Comparison of ENCODE assay signal across 8 cellular contexts in the genomic region with DNA sequence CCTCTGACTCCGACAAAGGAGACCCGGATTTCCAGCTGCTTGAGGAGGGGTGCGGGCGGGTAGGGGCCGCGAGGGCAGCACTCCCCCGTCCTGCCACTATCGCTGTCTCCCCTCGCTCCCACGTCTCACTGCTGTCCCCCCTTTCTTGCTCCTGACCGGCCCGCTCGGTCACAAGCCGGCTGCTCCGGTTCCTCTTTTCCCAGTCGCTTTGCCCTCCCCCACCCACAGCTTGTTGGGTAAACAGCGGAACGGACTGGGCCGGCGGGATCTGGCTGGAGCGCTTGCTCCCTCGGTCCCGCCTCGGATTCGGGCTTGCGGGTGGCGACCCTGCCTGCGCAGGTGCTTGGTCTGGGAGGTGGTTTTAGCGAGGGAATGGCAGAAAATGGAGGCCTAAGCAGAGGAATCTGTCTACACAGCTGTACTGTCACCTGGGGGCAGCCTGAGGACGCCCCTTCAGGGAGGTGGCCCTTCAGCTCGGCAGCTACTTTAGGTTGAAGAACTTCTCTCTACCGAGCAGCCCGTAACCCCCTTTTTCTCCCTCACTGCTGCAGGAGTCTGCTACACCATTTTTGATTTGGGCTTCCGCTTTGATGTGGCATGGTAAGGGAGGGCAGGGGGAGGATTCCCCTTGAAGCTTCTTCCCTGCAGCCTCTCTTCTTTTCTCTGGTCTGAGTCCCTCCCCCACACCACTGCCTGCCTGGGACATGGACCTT. TPM values are rescaled to one million over a fixed set of nuclear protein-coding genes. Genes with fewer than 3 reads are reported as not detected.
DNase-seq lines count a peak whose midpoint lies in the region; ATAC-seq lines count a peak whose summit lies in the region.

No MANE protein-coding gene starts in this region.

- peaks cover 59% of the 10 kb centered on the region for H3K4me1 Mint-ChIP-seq in activated CD8-positive, alpha-beta T cell treated with anti-CD3 and anti-CD28 coated beads, Interleukin-2, amount 10 ng/mL, durations not matched to agents 7 days and 5 days (ENCODE audit: low read depth)
- H3K4me1 Mint-ChIP-seq in natural killer cell treated with Interleukin-12 subunit alpha and Interleukin-12 subunit beta and Interleukin-15 and Interleukin-18, amount 100 ng/mL, for 72 hours (ENCODE audit: low read depth in 2 of 2), result peaks cover 49 to 57% of the 10 kb centered on the region in 2 donors

- CTCF ChIA-PET in activated CD8-positive, alpha-beta T cell treated with anti-CD3 and anti-CD28 coated beads, Interleukin-2, amount 10 ng/mL, durations not matched to agents 7 days and 5 days (lab: Charles Lee), result interaction anchor here (0.9 to 3.1 kb wide), 9 partner anchors 13 to 211 kb away, joined by 3 to 13 read pairs (median 5); partner anchors contain the start of gene ARTN

- peak overlapping the region; percentile 89 for H3K27ac Mint-ChIP-seq in activated CD8-positive, alpha-beta T cell treated with anti-CD3 and anti-CD28 coated beads, Interleukin-2, amount 10 ng/mL, durations not matched to agents 7 days and 5 days
- peak overlapping the region; percentile 30 to 91 for H3K27ac Mint-ChIP-seq in natural killer cell treated with Interleukin-12 subunit alpha and Interleukin-12 subunit beta and Interleukin-15 and Interleukin-18, amount 100 ng/mL, for 72 hours

- peaks cover 45% of the 10 kb centered on the region for H3K36me3 Mint-ChIP-seq in activated CD8-positive, alpha-beta T cell treated with anti-CD3 and anti-CD28 coated beads, Interleukin-2, amount 10 ng/mL, durations not matched to agents 7 days and 5 days (ENCODE audit: low read depth)
- H3K36me3 Mint-ChIP-seq in natural killer cell treated with Interleukin-12 subunit alpha and Interleukin-12 subunit beta and Interleukin-15 and Interleukin-18, amount 100 ng/mL, for 72 hours, result peaks cover 19% of the 10 kb centered on the region

- no peak overlapping the region for H2AFZ ChIP-seq in Karpas-422 (ENCODE audit: low read length)

- no peaks in the 10 kb centered on the region for H3K9me3 Mint-ChIP-seq in activated CD8-positive, alpha-beta T cell treated with anti-CD3 and anti-CD28 coated beads, Interleukin-2, amount 10 ng/mL, durations not matched to agents 7 days and 5 days (ENCODE audit: insufficient read depth)
- H3K9me3 Mint-ChIP-seq in natural killer cell treated with Interleukin-12 subunit alpha and Interleukin-12 subunit beta and Interleukin-15 and Interleukin-18, amount 100 ng/mL, for 72 hours, result no peaks in the 10 kb centered on the region

- peaks cover 59% of the 10 kb centered on the region for H3K4me1 ChIP-seq in Karpas-422 (ENCODE audit: low read length)

- H3K27me3 ChIP-seq in Karpas-422 (ENCODE audit: low read length), result no peaks in the 10 kb centered on the region

- H3K27ac ChIP-seq in Karpas-422 (ENCODE audit: low read length), result peak overlapping the region; percentile 81

- no peaks in the 10 kb centered on the region for H3K9me3 ChIP-seq in Karpas-422 (ENCODE audit: low read length)

- peak overlapping the region; percentile 100 for H3K9ac ChIP-seq in Karpas-422 (ENCODE audit: low read length)

- H3K4me3 ChIP-seq in Karpas-422 (ENCODE audit: low read length), result peak overlapping the region; percentile 92

- peak overlapping the region; percentile 85 for H3K4me2 ChIP-seq in Karpas-422 (ENCODE audit: low read depth, low read length, poor library complexity, severe bottlenecking)

- H4K20me1 ChIP-seq in Karpas-422 (ENCODE audit: insufficient read depth, low read depth, low read length), result peaks cover 18% of the 10 kb centered on the region

- ATAC-seq in activated CD8-positive, alpha-beta T cell treated with anti-CD3 and anti-CD28 coated beads, Interleukin-2, amount 10 ng/mL, durations not matched to agents 7 days and 5 days, result peak; percentile 11
- ATAC-seq in natural killer cell treated with Interleukin-12 subunit alpha and Interleukin-12 subunit beta and Interleukin-15 and Interleukin-18, amount 100 ng/mL, for 72 hours, result no peak
- ATAC-seq in GM21576 (IDR thresholded peaks at IDR 0.05; ENCODE audit: unreplicated experiment), result no peak

- POLR2A ChIA-PET in activated CD8-positive, alpha-beta T cell treated with anti-CD3 and anti-CD28 coated beads, Interleukin-2, amount 10 ng/mL, durations not matched to agents 7 days and 5 days (lab: Charles Lee), result interaction anchor here (1.0 to 1.7 kb wide), 8 partner anchors 9 to 326 kb away, joined by 3 to 6 read pairs (median 4); partner anchors contain the start of genes KDM4A and ST3GAL3

- no peaks in the 10 kb centered on the region for H3K9me2 ChIP-seq in Karpas-422 (replicated peaks; ENCODE audit: insufficient read depth, low read length)

- peaks cover 65% of the 10 kb centered on the region for H3K79me2 ChIP-seq in Karpas-422 (ENCODE audit: low read length)

- H3K27me3 Mint-ChIP-seq in activated CD8-positive, alpha-beta T cell treated with anti-CD3 and anti-CD28 coated beads, Interleukin-2, amount 10 ng/mL, durations not matched to agents 7 days and 5 days (ENCODE audit: low read depth), result no peaks in the 10 kb centered on the region
- H3K27me3 Mint-ChIP-seq in natural killer cell treated with Interleukin-12 subunit alpha and Interleukin-12 subunit beta and Interleukin-15 and Interleukin-18, amount 100 ng/mL, for 72 hours, result no peaks in the 10 kb centered on the region

- DNase-seq in NCI-H748 (lab: John Stamatoyannopoulos, UW; ENCODE audit: unreplicated experiment) (peak; percentile 55), NCI-H748 treated with DMSO at 0.1 percent for 48 hours (lab: John Stamatoyannopoulos, UW) (no peak), Karpas-422 (peak; percentile 86), fibroblast of peridontal ligament (ENCODE audit: extremely low read depth) (peak; percentile 15), NCI-H226 (no peak)
- peak; percentile 58 for DNase-seq in activated CD8-positive, alpha-beta T cell treated with anti-CD3 and anti-CD28 coated beads, Interleukin-2, amount 10 ng/mL, durations not matched to agents 7 days and 5 days
- no peak for DNase-seq in natural killer cell treated with Interleukin-12 subunit alpha and Interleukin-12 subunit beta and Interleukin-15 and Interleukin-18, amount 100 ng/mL, for 72 hours (ENCODE audit: low spot score)

- peaks cover 28% of the 10 kb centered on the region; the same call in 1 of the 2 replicates for H3K36me3 ChIP-seq in Karpas-422 (ENCODE audit: insufficient read depth, low read length)

- peak overlapping the region; percentile 89 for H3K4me3 Mint-ChIP-seq in activated CD8-positive, alpha-beta T cell treated with anti-CD3 and anti-CD28 coated beads, Interleukin-2, amount 10 ng/mL, durations not matched to agents 7 days and 5 days
- peak overlapping the region; percentile 89 for H3K4me3 Mint-ChIP-seq in natural killer cell treated with Interleukin-12 subunit alpha and Interleukin-12 subunit beta and Interleukin-15 and Interleukin-18, amount 100 ng/mL, for 72 hours

RNA-seq across cellular contexts. Expression of gene ATP6V0B, which starts 0.6 kb away (rescaled TPM):
- 386 and 447 TPM in 2 replicates for total RNA-seq in Karpas-422 (2014; rRNA removed; shearing (Covaris generic); ENCODE audit: low replicate concordance)
- 100 to 1,000 TPM; 116 to 117 TPM for total RNA-seq in activated CD8-positive, alpha-beta T cell treated with anti-CD3 and anti-CD28 coated beads, Interleukin-2, amount 10 ng/mL, durations not matched to agents 7 days and 5 days
- total RNA-seq in natural killer cell treated with Interleukin-12 subunit alpha and Interleukin-12 subunit beta and Interleukin-15 and Interleukin-18, amount 100 ng/mL, for 72 hours, result 100 to 1,000 TPM; 161 to 203 TPM

RNA-seq across cellular contexts. Expression of gene B4GALT2, which starts 3.6 kb away (rescaled TPM):
- total RNA-seq in Karpas-422 (2014; rRNA removed; shearing (Covaris generic); ENCODE audit: low replicate concordance), result 42.9 and 68.7 TPM in 2 replicates
- total RNA-seq in activated CD8-positive, alpha-beta T cell treated with anti-CD3 and anti-CD28 coated beads, Interleukin-2, amount 10 ng/mL, durations not matched to agents 7 days and 5 days, result 10 to 100 TPM; 20.1 to 20.2 TPM
- total RNA-seq in natural killer cell treated with Interleukin-12 subunit alpha and Interleukin-12 subunit beta and Interleukin-15 and Interleukin-18, amount 100 ng/mL, for 72 hours, result 10 to 100 TPM; 12.8 to 48.6 TPM

RNA-seq across cellular contexts. Expression of gene DPH2, which starts 5.6 kb away (rescaled TPM):
- total RNA-seq in Karpas-422 (2014; rRNA removed; shearing (Covaris generic); ENCODE audit: low replicate concordance), result 42.2 and 44.4 TPM in 2 replicates
- total RNA-seq in activated CD8-positive, alpha-beta T cell treated with anti-CD3 and anti-CD28 coated beads, Interleukin-2, amount 10 ng/mL, durations not matched to agents 7 days and 5 days, result 10 to 100 TPM; 32.4 to 32.9 TPM
- total RNA-seq in natural killer cell treated with Interleukin-12 subunit alpha and Interleukin-12 subunit beta and Interleukin-15 and Interleukin-18, amount 100 ng/mL, for 72 hours, result 10 to 100 TPM; 37.4 to 93.8 TPM

RNA-seq across cellular contexts. Expression of gene CCDC24, which starts 16.0 kb away (rescaled TPM):
- 28.1 and 34.7 TPM in 2 replicates for total RNA-seq in Karpas-422 (2014; rRNA removed; shearing (Covaris generic); ENCODE audit: low replicate concordance)
- total RNA-seq in activated CD8-positive, alpha-beta T cell treated with anti-CD3 and anti-CD28 coated beads, Interleukin-2, amount 10 ng/mL, durations not matched to agents 7 days and 5 days, result 1 to 10 TPM; 1.1 to 1.3 TPM
- total RNA-seq in natural killer cell treated with Interleukin-12 subunit alpha and Interleukin-12 subunit beta and Interleukin-15 and Interleukin-18, amount 100 ng/mL, for 72 hours, result 1 to 10 TPM; 1.8 to 2.9 TPM

RNA-seq across cellular contexts. Expression of gene IPO13, which starts 28.7 kb away (rescaled TPM):
- total RNA-seq in Karpas-422 (2014; rRNA removed; shearing (Covaris generic); ENCODE audit: low replicate concordance), result 19.8 and 23.3 TPM in 2 replicates
- total RNA-seq in activated CD8-positive, alpha-beta T cell treated with anti-CD3 and anti-CD28 coated beads, Interleukin-2, amount 10 ng/mL, durations not matched to agents 7 days and 5 days, result 10 to 100 TPM; 23.7 to 24.5 TPM
- 10 to 100 TPM; 28.4 to 43.1 TPM for total RNA-seq in natural killer cell treated with Interleukin-12 subunit alpha and Interleukin-12 subunit beta and Interleukin-15 and Interleukin-18, amount 100 ng/mL, for 72 hours

Comparison
In these comparisons a context has a peak if more than half of its experiments do, and no peak if none do; other contexts are left out.
1. DNase-seq: peak in NCI-H748 (single experiment), Karpas-422 (single experiment), activated CD8-positive, alpha-beta T cell treated with anti-CD3 and anti-CD28 coated beads, Interleukin-2, amount 10 ng/mL, durations not matched to agents 7 days and 5 days (single experiment) and fibroblast of peridontal ligament (single experiment); none in NCI-H748 treated with DMSO at 0.1 percent for 48 hours (single experiment), natural killer cell treated with Interleukin-12 subunit alpha and Interleukin-12 subunit beta and Interleukin-15 and Interleukin-18, amount 100 ng/mL, for 72 hours (single experiment) and NCI-H226 (single experiment).